1 cellular context compared by ENCODE assay signal in genomic region chr6:43628392-43629103, GRCh38.
TF ChIP-seq lines count a peak whose summit lies in the region.

No MANE protein-coding gene starts in this region.

TF ChIP-seq in K562, 482 proteins besides CTCF, POLR2A, EP300 and RAD21 (continued from another document):
- TF ChIP-seq REST (CRISPR knock-in tag; IDR thresholded peaks at IDR 0.05; ENCODE audit: low read depth) (peak; percentile 54), ZNF79 (CRISPR knock-in tag; IDR thresholded peaks at IDR 0.05; ENCODE audit: low read depth) (0 out of 2 replicates have a peak, but pooled peaks have one; percentile 20), LARP7 (IDR thresholded peaks at IDR 0.05) (peak; percentile 67; the same call in 1 of the 2 replicates), SIX5 (IDR thresholded peaks at IDR 0.05; ENCODE audit: borderline replicate concordance in 1 of 2, insufficient read depth in 1 of 2, low read depth in 1 of 2, low read length in 2 of 2) (no peak), ZNF830 (CRISPR knock-in tag; IDR thresholded peaks at IDR 0.05) (0 out of 2 replicates have a peak, but pooled peaks have one; percentile 87), THRB (CRISPR knock-in tag; conservative IDR thresholded peaks at IDR 0.05) (peak; percentile 98), ARNT (IDR thresholded peaks at IDR 0.05) (peak in 1 of 2 experiments; percentile 57; a peak in 3 of 4 replicates), ARID3B (CRISPR knock-in tag; IDR thresholded peaks at IDR 0.05; ENCODE audit: borderline replicate concordance) (no peak), POLR2AphosphoS5 (IDR thresholded peaks at IDR 0.05; ENCODE audit: control insufficient read depth, insufficient read depth, low read depth, low read length) (peak; percentile 80), HNRNPLL (IDR thresholded peaks at IDR 0.05; ENCODE audit: low read depth, low read length, poor library complexity, severe bottlenecking) (no peak), PML (IDR thresholded peaks at IDR 0.05; ENCODE audit: low read length) (peak; percentile 84; the same call in 1 of the 2 replicates), COPS2 (conservative IDR thresholded peaks at IDR 0.05) (no peak), TARDBP (IDR thresholded peaks at IDR 0.05) (peak; percentile 94; the same call in 1 of the 2 replicates), PHF20 (IDR thresholded peaks at IDR 0.05; ENCODE audit: partially characterized antibody) (peak; percentile 14)
